Comparison of ENCODE assay signal across 9 cellular contexts in the genomic region with DNA sequence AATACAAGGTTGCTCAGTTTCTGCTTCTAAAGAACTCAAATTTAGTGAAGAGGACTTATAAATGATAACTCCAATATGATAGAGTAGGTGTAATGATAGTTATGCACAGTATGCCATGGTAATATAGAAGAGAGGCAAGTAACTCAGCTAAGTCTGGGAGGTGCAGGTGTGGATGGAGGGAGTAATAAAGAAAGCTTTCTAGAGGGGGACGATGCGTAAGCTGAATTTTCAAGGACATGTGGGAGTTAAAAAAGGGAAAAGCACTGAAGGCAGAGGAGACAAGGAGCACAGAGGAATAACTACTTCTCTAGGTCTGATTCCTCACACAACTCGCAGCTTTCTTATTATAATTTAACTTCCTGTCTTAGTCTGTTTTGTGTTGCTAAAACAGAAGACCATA.
"Had no signal": no experiment of that assay in that cellular context is flagged by ENCODE, and none has a peak within 500 bp of the region (broad histone marks: within the 10 kb centered on the region; RNA-seq: fewer than 3 reads in every experiment).

No MANE protein-coding gene starts in this region.

- H3K27ac ChIP-seq: GM23248, HL-60 had no signal

- H3K4me1 ChIP-seq: HAP-1 had no signal

- H3K4me3 Mint-ChIP-seq: HFFc6, IgD-negative memory B cell had no signal

- H3K36me3 Mint-ChIP-seq: IgD-negative memory B cell had no signal

- H3K4me3 ChIP-seq: GM23248, HAP-1 had no signal

- H2AFZ ChIP-seq: GM23248 had no signal

- H3K4me1 Mint-ChIP-seq: IgD-negative memory B cell had no signal

- H3K9ac ChIP-seq: GM23248 had no signal

- H3K9me3 ChIP-seq: HAP-1 had no signal

- H3K27ac Mint-ChIP-seq: HFFc6, IgD-negative memory B cell had no signal

- H3K36me3 ChIP-seq: HAP-1 had no signal

- ATAC-seq: HCT116, HepG2 had no signal

- DNase-seq: GM23248, H7, HFFc6, KG1 had no signal

- H3K27me3 Mint-ChIP-seq: IgD-negative memory B cell had no signal

- H3K9me3 Mint-ChIP-seq: HFFc6 had no signal
